ENCODE assay signal across 8 cellular contexts in genomic region chr19:50639121-50640112, GRCh38. TPM values are rescaled to one million over a fixed set of nuclear protein-coding genes. Genes with fewer than 3 reads are reported as not detected.
DNase-seq lines count a peak whose midpoint lies in the region; ATAC-seq and TF ChIP-seq lines count a peak whose summit lies in the region.

Gene SYT3, minus strand, starts transcription at chr19:50639881. Its CDS starts 2,470 bp downstream, at chr19:50637411.

- H3K27me3 Mint-ChIP-seq in naive thymus-derived CD8-positive, alpha-beta T cell, result peaks cover 20 to 44% (median 28%) of the 10 kb centered on the region in 5 donors

- H3K36me3 Mint-ChIP-seq in naive thymus-derived CD8-positive, alpha-beta T cell, result peaks cover 0 to 6% (median 4%) of the 10 kb centered on the region in 3 donors

- POLR2A ChIA-PET in BJ (lab: Charles Lee), result no interaction called here
- POLR2A ChIA-PET in naive thymus-derived CD8-positive, alpha-beta T cell (lab: Charles Lee), result interaction anchor here (0.5 to 0.7 kb wide), 3 partner anchors 11 to 86 kb away, joined by 3 to 5 read pairs (median 4); no protein-coding TSS in a partner anchor

- peaks cover 8 to 12% (median 11%) of the 10 kb centered on the region in 4 donors for H3K4me1 Mint-ChIP-seq in naive thymus-derived CD8-positive, alpha-beta T cell

- in situ Hi-C loops in transverse colon (cut with MboI; ENCODE audit: low pct_ligation_motif_present in 1 of 4, low pct_unique_long_range_greater_than_20kb in 1 of 4, low sequenced_read_pairs in 3 of 4), result loop anchor here in 1 of 4 donors (25.0 kb wide), 1 partner anchor 552 kb away; no protein-coding TSS in a partner anchor

- peak within 1 kb of the TSS; percentile 55 for H3K9ac ChIP-seq in HUES6 (ENCODE audit: low read length)

- H3K4me3 ChIP-seq in BJ (ENCODE audit: low read depth, low read length) (peak within 1 kb of the TSS; percentile 51), HUES6 (ENCODE audit: low read depth, low read length) (peak within 1 kb of the TSS; percentile 88), esophagus squamous epithelium (peak within 1 kb of the TSS in 3 of 4 donors; percentile 49 to 70 (median 52)), transverse colon (peak within 1 kb of the TSS in 3 of 4 donors; percentile 25 to 50 (median 35))

- H3K27me3 ChIP-seq in BJ (ENCODE audit: control insufficient read depth, insufficient read depth, low read length) (peaks cover 13% of the 10 kb centered on the region), HUES6 (ENCODE audit: control insufficient read depth, insufficient read depth, low read length) (peaks cover 63% of the 10 kb centered on the region), esophagus squamous epithelium (peaks cover 0 to 91% (median 3%) of the 10 kb centered on the region in 4 donors), transverse colon (peaks cover 65% of the 10 kb centered on the region)

- intact Hi-C loops in esophagus squamous epithelium (cut with DNase I) (no loop called here), transverse colon (cut with DNase I; ENCODE audit: low total_unique reads) (no loop called here)

- CTCF ChIA-PET in BJ (lab: Yijun Ruan, JAX), result interaction anchor here (0.7 kb wide), 1 partner anchor 10 kb away, joined by 3 read pairs; the partner anchor contains the start of gene C19orf81

- no peak within 1 kb of the TSS for H3K27ac ChIP-seq in HUES6 (ENCODE audit: low read depth, low read length)
- no peak within 1 kb of the TSS for H3K27ac ChIP-seq in esophagus squamous epithelium
- H3K27ac ChIP-seq in transverse colon, result no peak within 1 kb of the TSS

- H3K9me3 Mint-ChIP-seq in naive thymus-derived CD8-positive, alpha-beta T cell, result peaks cover 0 to 28% (median 11%) of the 10 kb centered on the region in 9 donors

- H3K4me1 ChIP-seq in HUES6 (ENCODE audit: control insufficient read depth, insufficient read depth, low read length), result peaks cover 4% of the 10 kb centered on the region
- H3K4me1 ChIP-seq in esophagus squamous epithelium, result peaks cover 0 to 14% (median 0%) of the 10 kb centered on the region in 3 donors
- H3K4me1 ChIP-seq in transverse colon, result peaks cover 0 to 6% (median 1%) of the 10 kb centered on the region in 4 donors

- TF ChIP-seq EP300 in transverse colon (IDR thresholded peaks at IDR 0.05; ENCODE audit: low read depth), result no peak

- WGBS in esophagus squamous epithelium, 2 donors, result 1 to 12% methylated on average over 12 to 26 of the region's 76 CpGs
- WGBS in transverse colon (ENCODE audit: low coverage in 1 of 2), 2 donors, result 0 to 19% methylated on average over 3 to 36 of the region's 76 CpGs

- TF ChIP-seq POLR2A in esophagus squamous epithelium (IDR thresholded peaks at IDR 0.05) (no peak), transverse colon (IDR thresholded peaks at IDR 0.05) (no peak)

- no peaks in the 10 kb centered on the region for H3K36me3 ChIP-seq in BJ (ENCODE audit: control insufficient read depth, insufficient read depth, low read length)
- H3K36me3 ChIP-seq in HUES6 (ENCODE audit: control insufficient read depth, insufficient read depth, low read length), result no peaks in the 10 kb centered on the region
- H3K36me3 ChIP-seq in esophagus squamous epithelium, result no peaks in the 10 kb centered on the region
- no peaks in the 10 kb centered on the region for H3K36me3 ChIP-seq in transverse colon

- H3K27ac Mint-ChIP-seq in naive thymus-derived CD8-positive, alpha-beta T cell, result peak within 1 kb of the TSS in 9 of 10 donors; percentile 15 to 91 (median 79)

- peak; percentile 89 to 91 for ATAC-seq in naive thymus-derived CD8-positive, alpha-beta T cell
- ATAC-seq in HG03039 (IDR thresholded peaks at IDR 0.05; ENCODE audit: unreplicated experiment), result no peak

- DNase-seq in BJ (ENCODE audit: low read depth) (no peak), esophagus squamous epithelium (lab: John Stamatoyannopoulos, UW) (no peak), transverse colon (peak; percentile 20), ureter (ENCODE audit: low spot score) (no peak)
- peak; percentile 32 for DNase-seq in activated CD4-positive, alpha-beta T cell treated with anti-CD3 and anti-CD28 coated beads, Interleukin-2, amount 50 U/mL, for 1 hour
- DNase-seq in naive thymus-derived CD8-positive, alpha-beta T cell, result peak; percentile 19 to 81 (median 52)

- H3K9me3 ChIP-seq in HUES6 (ENCODE audit: control insufficient read depth, insufficient read depth, low read depth, low read length) (peaks cover 16% of the 10 kb centered on the region), esophagus squamous epithelium (peaks cover 0 to 10% (median 0%) of the 10 kb centered on the region in 3 donors), transverse colon (peaks cover 0 to 4% of the 10 kb centered on the region in 2 donors)

- H3K4me3 Mint-ChIP-seq in naive thymus-derived CD8-positive, alpha-beta T cell, result peak within 1 kb of the TSS; percentile 81 to 98 (median 92)

- TF ChIP-seq CTCF in BJ (IDR thresholded peaks at IDR 0.05; ENCODE audit: insufficient read depth, low read depth, low read length) (no peak), esophagus squamous epithelium (IDR thresholded peaks at IDR 0.05) (no peak), transverse colon (IDR thresholded peaks at IDR 0.05) (no peak)

RNA-seq across cellular contexts. Expression of gene SYT3, which starts in this region (rescaled TPM):
- polyA plus RNA-seq in BJ (2011; rRNA removed), result 0.11 TPM in 1 of 2 replicates, not detected in the other
- 0.10 TPM in 1 of 2 replicates, not detected in the other for polyA minus RNA-seq in BJ (2011; rRNA and poly(A)+ RNA removed)
- total RNA-seq in esophagus squamous epithelium (1 to 10 TPM in 1 of 4 donors, under 1 TPM in 1, not detected in 2; 0.53 to 2.2 TPM), transverse colon (under 1 TPM in 1 of 4 donors, not detected in 3; 0.64 TPM), ureter (0.96 TPM)
- 1 to 10 TPM; 2.7 TPM for total RNA-seq in naive thymus-derived CD8-positive, alpha-beta T cell
- 1 to 10 TPM in 1 of 3 donors, under 1 TPM in 2; 0.51 to 1.7 (median 0.51) TPM for polyA plus RNA-seq in naive thymus-derived CD8-positive, alpha-beta T cell

Comparison
In these comparisons a context has a peak if more than half of its experiments do, and no peak if none do; other contexts are left out.
1. Peak in DNase-seq and H3K4me3 ChIP-seq in transverse colon; RNA of the gene not detected or under 1 TPM.
2. DNase-seq: peak in activated CD4-positive, alpha-beta T cell treated with anti-CD3 and anti-CD28 coated beads, Interleukin-2, amount 50 U/mL, for 1 hour (single experiment) and naive thymus-derived CD8-positive, alpha-beta T cell (10 of 10); none in BJ (single experiment), esophagus squamous epithelium (single experiment) and ureter (single experiment).
3. H3K4me3 ChIP-seq: peak in every context shown above with its lines; median percentile 88 in HUES6; 52 in esophagus squamous epithelium; 51 in BJ; 35 in transverse colon.